In genomic region chr13:23674795-23675640, GRCh38 we compare ENCODE assay signal across 12 cellular contexts.
DNase-seq lines count a peak whose midpoint lies in the region; ATAC-seq, FAIRE-seq and TF ChIP-seq lines count a peak whose summit lies in the region.
"Had no signal": no experiment of that assay in that cellular context is flagged by ENCODE, and none has a peak within 500 bp of the region (broad histone marks: within the 10 kb centered on the region; RNA-seq: fewer than 3 reads in every experiment).

No MANE protein-coding gene starts in this region.

- DNase-seq in AG09319 (ENCODE audit: extremely low read depth, low read depth) (peak; percentile 81), HFFc6 (peak; percentile 79), foreskin fibroblast (peak; percentile 91 to 96), urothelium cell line (ENCODE audit: low spot score) (no peak), NCI-H187 treated with DMSO at 0.1 percent for 48 hours (lab: John Stamatoyannopoulos, UW) (no peak)
- DNase-seq in stimulated activated naive CD4-positive, alpha-beta T cell (lab: John Stamatoyannopoulos, UW) = no peak
- DNase-seq: activated effector memory CD4-positive, alpha-beta T cell treated with Interleukin-2 at 50 U/mL for 16 hours; CD4-positive, alpha-beta memory T cell; head of caudate nucleus; stimulated activated naive CD8-positive, alpha-beta T cell treated with anti-CD3 and anti-CD28 coated beads, Interleukin-15, amount 100 ng/mL, for 72 hours had no signal

- peak overlapping the region; percentile 95 for H3K27ac Mint-ChIP-seq in HFFc6
- H3K27ac Mint-ChIP-seq in activated T-helper 17 cell treated with anti-CD3 and anti-CD28 coated beads, Interleukin-2, amount 50 U/mL, for 72 hours = peak overlapping the region; percentile 1
- H3K27ac Mint-ChIP-seq: CD4-positive, alpha-beta memory T cell; stimulated activated naive CD8-positive, alpha-beta T cell treated with anti-CD3 and anti-CD28 coated beads, Interleukin-15, amount 100 ng/mL, for 72 hours had no signal

- no peak for FAIRE-seq in urothelium cell line (lab: Jason Lieb, UNC)

- peak; percentile 85 for ATAC-seq in activated T-helper 17 cell treated with anti-CD3 and anti-CD28 coated beads, Interleukin-2, amount 50 U/mL, for 72 hours (replicated peaks)
- ATAC-seq in HG03175 (IDR thresholded peaks at IDR 0.05; ENCODE audit: unreplicated experiment) = no peak
- ATAC-seq: stimulated activated naive CD8-positive, alpha-beta T cell treated with anti-CD3 and anti-CD28 coated beads, Interleukin-15, amount 100 ng/mL, for 72 hours had no signal

- H3K4me3 Mint-ChIP-seq in HFFc6 = peak overlapping the region; percentile 67
- H3K4me3 Mint-ChIP-seq in activated T-helper 17 cell treated with anti-CD3 and anti-CD28 coated beads, Interleukin-2, amount 50 U/mL, for 72 hours = no peak overlapping the region
- H3K4me3 Mint-ChIP-seq: CD4-positive, alpha-beta memory T cell; stimulated activated naive CD8-positive, alpha-beta T cell treated with anti-CD3 and anti-CD28 coated beads, Interleukin-15, amount 100 ng/mL, for 72 hours had no signal

- H3K4me3 ChIP-seq in foreskin fibroblast (ENCODE audit: low read depth in 1 of 2, low read length in 2 of 2) = no peak overlapping the region

- no peaks in the 10 kb centered on the region; the same call in 1 of the 2 replicates for H3K27me3 Mint-ChIP-seq in HFFc6 (ENCODE audit: insufficient read depth)
- peaks cover 6% of the 10 kb centered on the region for H3K27me3 Mint-ChIP-seq in activated T-helper 17 cell treated with anti-CD3 and anti-CD28 coated beads, Interleukin-2, amount 50 U/mL, for 72 hours
- H3K27me3 Mint-ChIP-seq: stimulated activated naive CD8-positive, alpha-beta T cell treated with anti-CD3 and anti-CD28 coated beads, Interleukin-15, amount 100 ng/mL, for 72 hours had no signal

- peaks cover 4% of the 10 kb centered on the region; the same call in 1 of the 2 replicates for H3K36me3 Mint-ChIP-seq in HFFc6 (ENCODE audit: low read depth)
- no peaks in the 10 kb centered on the region for H3K36me3 Mint-ChIP-seq in activated T-helper 17 cell treated with anti-CD3 and anti-CD28 coated beads, Interleukin-2, amount 50 U/mL, for 72 hours (ENCODE audit: low read depth)
- H3K36me3 Mint-ChIP-seq: CD4-positive, alpha-beta memory T cell had no signal

- TF ChIP-seq CTCF in AG09319 (IDR thresholded peaks at IDR 0.05; ENCODE audit: low read depth, low read length) (no peak), HFFc6 (IDR thresholded peaks at IDR 0.05) (no peak), foreskin fibroblast (IDR thresholded peaks at IDR 0.05; ENCODE audit: low read depth, low read length) (no peak)

- peaks cover 88% of the 10 kb centered on the region for H3K4me1 Mint-ChIP-seq in HFFc6 (ENCODE audit: low read depth)
- peaks cover 6% of the 10 kb centered on the region for H3K4me1 Mint-ChIP-seq in activated T-helper 17 cell treated with anti-CD3 and anti-CD28 coated beads, Interleukin-2, amount 50 U/mL, for 72 hours

- no peaks in the 10 kb centered on the region for H3K9me3 Mint-ChIP-seq in HFFc6
- H3K9me3 Mint-ChIP-seq in activated T-helper 17 cell treated with anti-CD3 and anti-CD28 coated beads, Interleukin-2, amount 50 U/mL, for 72 hours = no peaks in the 10 kb centered on the region
- H3K9me3 Mint-ChIP-seq: CD4-positive, alpha-beta memory T cell; stimulated activated naive CD8-positive, alpha-beta T cell treated with anti-CD3 and anti-CD28 coated beads, Interleukin-15, amount 100 ng/mL, for 72 hours had no signal

Comparison
In these comparisons a context has a peak if more than half of its experiments do, and no peak if none do; other contexts are left out.
1. DNase-seq: peak in AG09319 (single experiment), HFFc6 (single experiment) and foreskin fibroblast (2 of 2); none in stimulated activated naive CD4-positive, alpha-beta T cell (0 of 6), urothelium cell line (single experiment) and NCI-H187 treated with DMSO at 0.1 percent for 48 hours (single experiment).